ENCODE assay signal across 8 cellular contexts in the genomic region with DNA sequence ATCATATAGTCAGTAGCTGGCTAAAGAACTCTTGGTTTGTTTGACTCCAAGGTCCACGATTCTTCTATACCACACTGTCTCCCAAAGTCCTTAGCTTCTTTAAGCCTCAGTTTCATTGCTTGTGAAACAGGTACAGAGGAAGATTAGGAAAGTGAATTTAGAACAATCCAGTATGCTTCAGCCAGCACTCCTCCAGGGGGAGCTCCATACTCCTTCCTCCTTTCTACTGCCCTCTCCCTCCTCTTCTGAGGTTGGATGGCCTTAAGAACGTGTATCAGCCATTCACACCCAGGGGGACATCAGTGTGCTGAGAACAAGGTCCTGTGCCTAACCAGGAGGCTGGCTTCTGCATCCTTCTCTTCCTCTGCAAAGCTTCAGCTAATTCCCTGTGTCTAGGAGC. TPM values are rescaled to one million over a fixed set of nuclear protein-coding genes. Genes with fewer than 3 reads are reported as not detected.
A peak's percentile ranks its signal among the peaks of the same experiment; 100 is the strongest.
DNase-seq lines count a peak whose midpoint lies in the region; ATAC-seq and TF ChIP-seq lines count a peak whose summit lies in the region.

No MANE protein-coding gene starts in this region.

- DNase-seq in Daoy (ENCODE audit: low read depth) (peak; percentile 65), HL-60 (ENCODE audit: low read depth in 1 of 2, low spot score in 1 of 2) (peak in 1 of 2 experiments; percentile 24), ascending aorta (ENCODE audit: low spot score in 2 of 2) (no peak), lung microvascular endothelial cell (ENCODE audit: low read depth in 2 of 2) (peak; percentile 37 to 66), sciatic nerve (ENCODE audit: low spot score) (no peak), NCI-H2029 (lab: John Stamatoyannopoulos, UW) (no peak), NCI-H774 (lab: John Stamatoyannopoulos, UW) (no peak)

- ATAC-seq in sciatic nerve = no peak
- no peak for ATAC-seq in GM18870 (IDR thresholded peaks at IDR 0.05; ENCODE audit: unreplicated experiment)

- TF ChIP-seq CTCF in HL-60 (IDR thresholded peaks at IDR 0.05; ENCODE audit: insufficient read depth, low read length) (peak; percentile 31), ascending aorta (IDR thresholded peaks at IDR 0.05) (peak; percentile 11 to 43 (median 13))

- no peaks in the 10 kb centered on the region for H3K9me3 ChIP-seq in ascending aorta

- peaks cover 7 to 56% of the 10 kb centered on the region in 2 donors for H3K4me1 ChIP-seq in ascending aorta

- intact Hi-C loops in ascending aorta (cut with DNase I) = loop anchor here (5.0 kb wide), 1 partner anchor 53 kb away; the partner anchor contains the start of gene CALD1
- intact Hi-C loops in sciatic nerve (cut with DNase I) = no loop called here

- H3K4me3 ChIP-seq in HL-60 (replicated peaks; ENCODE audit: insufficient read depth, low read length) = no peak overlapping the region
- H3K4me3 ChIP-seq in ascending aorta = no peak overlapping the region

- H3K27me3 ChIP-seq in HL-60 (ENCODE audit: insufficient read depth, poor library complexity, severe bottlenecking) (no peaks in the 10 kb centered on the region), ascending aorta (no peaks in the 10 kb centered on the region)

- H3K36me3 ChIP-seq in ascending aorta = no peaks in the 10 kb centered on the region

- H3K27ac ChIP-seq in HL-60 (replicated peaks) (no peak overlapping the region), ascending aorta (peak overlapping the region; percentile 24 to 71)

RNA-seq across cellular contexts. Expression of gene CALD1, which starts 54.8 kb away (rescaled TPM):
- total RNA-seq in Daoy (2014; rRNA removed; shearing (Covaris generic)) = 284 and 285 TPM in 2 replicates
- total RNA-seq in ascending aorta (352 TPM), lung microvascular endothelial cell (198 and 235 TPM in 2 replicates), sciatic nerve (534 TPM)

Comparison
In these comparisons a context has a peak if more than half of its experiments do, and no peak if none do; other contexts are left out.
1. DNase-seq: peak in Daoy (single experiment) and lung microvascular endothelial cell (2 of 2); none in ascending aorta (0 of 2), sciatic nerve (single experiment), NCI-H2029 (single experiment) and NCI-H774 (single experiment).